ENCODE assay signal across 17 cellular contexts in the genomic region with DNA sequence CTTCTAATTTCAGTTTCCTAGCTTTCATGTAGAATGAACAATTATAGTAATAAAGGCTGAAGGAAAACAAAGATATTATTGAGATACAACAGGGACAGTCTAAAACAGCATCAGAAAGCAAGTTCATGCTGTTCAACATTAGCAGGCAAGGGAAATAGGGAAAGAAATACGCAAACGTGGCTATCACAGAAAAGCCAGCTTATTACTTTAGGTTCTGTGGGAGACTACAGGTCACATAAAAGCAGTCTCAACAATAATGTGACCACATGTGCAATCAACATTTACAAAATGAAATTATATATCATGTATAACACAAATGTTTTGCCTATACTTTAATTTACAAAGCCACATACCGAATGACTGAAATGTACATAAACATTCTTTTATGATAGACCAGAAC. TPM values are rescaled to one million over a fixed set of nuclear protein-coding genes. Genes with fewer than 3 reads are reported as not detected.
DNase-seq lines count a peak whose midpoint lies in the region; ATAC-seq, FAIRE-seq and TF ChIP-seq lines count a peak whose summit lies in the region.
"Had no signal": no experiment of that assay in that cellular context is flagged by ENCODE, and none has a peak within 500 bp of the region (broad histone marks: within the 10 kb centered on the region; RNA-seq: fewer than 3 reads in every experiment).

No MANE protein-coding gene starts in this region.

- TF ChIP-seq EP300 in GM12878 (IDR thresholded peaks at IDR 0.05; ENCODE audit: borderline replicate concordance in 1 of 2, control insufficient read depth in 1 of 2, low read depth in 2 of 2, low read length in 2 of 2) = no peak

- WGBS in GM12878 (ENCODE audit: insufficient coverage, insufficient replicate concordance, low lambda C conversion rate, missing lambda C conversion rate) = 99% methylated on average over 3 of the region's 3 CpGs

- no peak overlapping the region for H3K9ac ChIP-seq in GM12878 (ENCODE audit: control insufficient read depth, insufficient read depth, low read length)
- H3K9ac ChIP-seq: BLaER1 had no signal

- H3K4me1 ChIP-seq in A673 (ENCODE audit: insufficient read depth, low read length, poor library complexity, severe bottlenecking) = no peaks in the 10 kb centered on the region
- peaks cover 14% of the 10 kb centered on the region for H3K4me1 ChIP-seq in OCI-LY7 (ENCODE audit: insufficient read depth, low read length, poor library complexity, severe bottlenecking)
- H3K4me1 ChIP-seq in GM12878 (ENCODE audit: control insufficient read depth, insufficient read depth, low read length) = no peaks in the 10 kb centered on the region
- no peaks in the 10 kb centered on the region for H3K4me1 ChIP-seq in mucosa of descending colon (ENCODE audit: low read depth)

- FAIRE-seq in GM12878 (lab: Jason Lieb, UNC) (no peak), GM12892 (lab: Jason Lieb, UNC) (no peak)
- FAIRE-seq: A549 had no signal

- no peak for TF ChIP-seq RAD21 in GM12878 (IDR thresholded peaks at IDR 0.05; ENCODE audit: insufficient read depth, low read depth, low read length)

- H2AFZ ChIP-seq in OCI-LY7 (ENCODE audit: low read length) = no peak overlapping the region
- H2AFZ ChIP-seq in GM12878 (ENCODE audit: control insufficient read depth, low read depth, low read length) = no peak overlapping the region

- RAD21 ChIA-PET in GM12878 (lab: Charles Lee; ENCODE audit: unreplicated experiment) = no interaction called here

- POLR2A ChIA-PET in A673 (lab: Charles Lee; ENCODE audit: low non-redundant PET) (no interaction called here), OCI-LY7 (lab: Charles Lee) (interaction anchor here (1.1 kb wide), 1 partner anchor 44 kb away, joined by 4 read pairs; the partner anchor contains the start of gene PRR11), GM12878 (lab: Charles Lee) (no interaction called here)

- intact Hi-C loops in A673 (cut with micrococcal nuclease; ENCODE audit: unreplicated experiment) = no loop called here
- intact Hi-C loops in OCI-LY7 (cut with micrococcal nuclease; ENCODE audit: unreplicated experiment) = no loop called here
- intact Hi-C loops in GM12878 (cut with micrococcal nuclease; ENCODE audit: unreplicated experiment) = no loop called here
- intact Hi-C loops in mucosa of descending colon (cut with DNase I, micrococcal nuclease) = no loop called here

- H3K27ac ChIP-seq in A673 (ENCODE audit: low read depth, low read length, poor library complexity, severe bottlenecking) = no peak overlapping the region
- H3K27ac ChIP-seq in OCI-LY7 (ENCODE audit: low read depth, low read length, poor library complexity, severe bottlenecking) = no peak overlapping the region
- H3K27ac ChIP-seq in GM12878 (ENCODE audit: control insufficient read depth, insufficient read depth) = no peak overlapping the region
- H3K27ac ChIP-seq: 22Rv1, A549, BLaER1 had no signal

- H3K27me3 Mint-ChIP-seq in T-helper 2 cell treated with Interferon-gamma antibody and Interleukin-4, amounts not matched to agents 5 μg/mL and 100 μg/mL, for 36 hours (ENCODE audit: low read depth) = no peaks in the 10 kb centered on the region

- CTCF ChIA-PET in A673 (lab: Charles Lee) = no interaction called here
- CTCF ChIA-PET in OCI-LY7 (lab: Charles Lee; ENCODE audit: unreplicated experiment) = no interaction called here
- CTCF ChIA-PET in GM12878 (lab: Yijun Ruan, JAX) = interaction anchor here (1.0 to 1.4 kb wide), 2 partner anchors 17 to 100 kb away, joined by 3 to 4 read pairs; no protein-coding TSS in a partner anchor

- H3K4me3 Mint-ChIP-seq in T-helper 2 cell treated with Interferon-gamma antibody and Interleukin-4, amounts not matched to agents 5 μg/mL and 100 μg/mL, for 36 hours = no peak overlapping the region
- H3K4me3 Mint-ChIP-seq: CD14-positive monocyte; CD8-positive, alpha-beta T cell had no signal

- H3K9me3 Mint-ChIP-seq in T-helper 2 cell treated with Interferon-gamma antibody and Interleukin-4, amounts not matched to agents 5 μg/mL and 100 μg/mL, for 36 hours = no peaks in the 10 kb centered on the region
- H3K9me3 Mint-ChIP-seq: CD14-positive monocyte; CD8-positive, alpha-beta T cell had no signal

- TF ChIP-seq CTCF in A673 (conservative IDR thresholded peaks at IDR 0.05; ENCODE audit: low read depth, low read length) = no peak
- no peak for TF ChIP-seq CTCF in OCI-LY7 (conservative IDR thresholded peaks at IDR 0.05; ENCODE audit: low read length)
- no peak for TF ChIP-seq CTCF in GM12878 (IDR thresholded peaks at IDR 0.05 in 2 of 3, conservative IDR thresholded peaks at IDR 0.05 in 1 of 3; ENCODE audit: control insufficient read depth in 2 of 3, extremely low read depth in 1 of 3, insufficient read depth in 1 of 3, low read depth in 3 of 3, low read length in 3 of 3)
- no peak for TF ChIP-seq CTCF in mucosa of descending colon (IDR thresholded peaks at IDR 0.05)

- in situ Hi-C loops in GM12878 (cut with MboI) = no loop called here

- no peak for DNase-seq in T-helper 2 cell treated with Interferon-gamma antibody and Interleukin-4, amounts not matched to agents 5 μg/mL and 100 μg/mL, for 36 hours (ENCODE audit: low spot score)
- DNase-seq in T-helper 2 cell (no peak), A673 (ENCODE audit: low spot score) (no peak), OCI-LY7 (ENCODE audit: low spot score) (no peak), GM12878 (ENCODE audit: low read depth, low spot score) (no peak), GM12892 (ENCODE audit: insufficient read length) (no peak), mucosa of descending colon (no peak)
- DNase-seq: CD8-positive, alpha-beta T cell; DMS 273 treated with DMSO at 0.1 percent for 48 hours; GDM1; GOT3; H7 had no signal

- H3K4me2 ChIP-seq in OCI-LY7 (ENCODE audit: low read length) (no peak overlapping the region), GM12878 (ENCODE audit: control insufficient read depth, insufficient read depth) (no peak overlapping the region)
- H3K4me2 ChIP-seq: A549, BLaER1 had no signal

- BruUV-seq in A673 (replicated peaks; lab: Mats Ljungman, UMichigan) (TSS peak; percentile 37), OCI-LY7 (replicated peaks; lab: Mats Ljungman, UMichigan) (TSS peak; percentile 66), GM12878 (replicated peaks; lab: Mats Ljungman, UMichigan) (TSS peak; percentile 47)

- TF ChIP-seq POLR2A in GM12878 (IDR thresholded peaks at IDR 0.05; ENCODE audit: low read depth, low read length) = no peak
- no peak for TF ChIP-seq POLR2A in GM12892 (IDR thresholded peaks at IDR 0.05; ENCODE audit: low read depth, low read length)

- peak overlapping the region; percentile 53 for H3K27ac Mint-ChIP-seq in T-helper 2 cell treated with Interferon-gamma antibody and Interleukin-4, amounts not matched to agents 5 μg/mL and 100 μg/mL, for 36 hours
- H3K27ac Mint-ChIP-seq: CD8-positive, alpha-beta T cell had no signal

- H3K27me3 ChIP-seq in A673 (replicated peaks; ENCODE audit: insufficient read depth, low read depth, low read length, poor library complexity) = no peaks in the 10 kb centered on the region
- no peaks in the 10 kb centered on the region for H3K27me3 ChIP-seq in GM12878 (replicated peaks in 1 of 2; ENCODE audit: control insufficient read depth in 2 of 2, insufficient read depth in 2 of 2, low read length in 1 of 2)
- H3K27me3 ChIP-seq: BLaER1 had no signal

- H3K9me2 ChIP-seq in OCI-LY7 (ENCODE audit: insufficient read depth, low read length) = no peaks in the 10 kb centered on the region

- ATAC-seq in GM12878 (no peak), HG03280 (IDR thresholded peaks at IDR 0.05; ENCODE audit: unreplicated experiment) (no peak), mucosa of descending colon (no peak)
- ATAC-seq: A549; CD8-positive, alpha-beta T cell had no signal

- no peaks in the 10 kb centered on the region; the same call in 1 of the 2 replicates for H4K20me1 ChIP-seq in OCI-LY7 (ENCODE audit: insufficient read depth, low read length)
- no peaks in the 10 kb centered on the region for H4K20me1 ChIP-seq in GM12878 (ENCODE audit: control insufficient read depth, insufficient read depth)
- H4K20me1 ChIP-seq: BLaER1 had no signal

- H3K9me3 ChIP-seq in A673 (ENCODE audit: low read depth, low read length, poor library complexity, severe bottlenecking) (no peaks in the 10 kb centered on the region), OCI-LY7 (ENCODE audit: low read length) (no peaks in the 10 kb centered on the region), GM12878 (replicated peaks; ENCODE audit: control insufficient read depth, insufficient read depth, low read length) (no peaks in the 10 kb centered on the region), mucosa of descending colon (no peaks in the 10 kb centered on the region)
- H3K9me3 ChIP-seq: A549, BLaER1 had no signal

- peaks cover 28% of the 10 kb centered on the region for H3K4me1 Mint-ChIP-seq in T-helper 2 cell treated with Interferon-gamma antibody and Interleukin-4, amounts not matched to agents 5 μg/mL and 100 μg/mL, for 36 hours (ENCODE audit: low read depth)

- H3K79me2 ChIP-seq in OCI-LY7 (ENCODE audit: insufficient read depth, low read depth, low read length) = peaks cover 18% of the 10 kb centered on the region; the same call in 1 of the 2 replicates
- peaks cover 10% of the 10 kb centered on the region for H3K79me2 ChIP-seq in GM12878 (ENCODE audit: control insufficient read depth, insufficient read depth, low read length)

- peaks cover 40% of the 10 kb centered on the region for H3K36me3 Mint-ChIP-seq in T-helper 2 cell treated with Interferon-gamma antibody and Interleukin-4, amounts not matched to agents 5 μg/mL and 100 μg/mL, for 36 hours (ENCODE audit: low read depth)

- SMC1A ChIA-PET in GM12878 (lab: Charles Lee; ENCODE audit: uncharacterized antibody, unreplicated experiment) = interaction anchor here (0.6 to 2.0 kb wide), 3 partner anchors 24 to 554 kb away, joined by 3 to 5 read pairs (median 3); partner anchors contain the start of genes PRR11 and SKA2

- peaks cover 15% of the 10 kb centered on the region for H3K36me3 ChIP-seq in A673 (ENCODE audit: insufficient read depth, low read length, poor library complexity, severe bottlenecking)
- peaks cover 80% of the 10 kb centered on the region for H3K36me3 ChIP-seq in OCI-LY7 (ENCODE audit: insufficient read depth, low read length)
- H3K36me3 ChIP-seq in GM12878 (ENCODE audit: control insufficient read depth in 2 of 2, insufficient read depth in 2 of 2, low read length in 1 of 2) = peaks cover 0 to 10% of the 10 kb centered on the region in 2 experiments; a peak in 2 of 4 replicates
- H3K36me3 ChIP-seq in mucosa of descending colon (ENCODE audit: low read depth) = no peaks in the 10 kb centered on the region

- H3K4me3 ChIP-seq in A673 (ENCODE audit: low read depth, low read length, poor library complexity, severe bottlenecking) (no peak overlapping the region), OCI-LY7 (ENCODE audit: low read depth, low read length, poor library complexity, severe bottlenecking) (no peak overlapping the region), GM12878 (no peak overlapping the region), mucosa of descending colon (no peak overlapping the region)
- H3K4me3 ChIP-seq: A549, BLaER1 had no signal

RNA-seq across cellular contexts. Expression of gene TRIM37, which starts 4.9 kb away (rescaled TPM):
- total RNA-seq in A673 (2021) = 39.4 and 40.0 TPM in 2 replicates
- total RNA-seq in OCI-LY7 (2014; rRNA removed; shearing (Covaris generic)) = 32.7 and 35.4 TPM in 2 replicates
- total RNA-seq in OCI-LY7 (2022) = 22.4 and 27.9 TPM in 2 replicates
- total RNA-seq in GM12878 (2013; cell fraction: nucleolus; rRNA removed) = 38.9 and 39.3 TPM in 2 replicates
- total RNA-seq in GM12878 (2014; rRNA removed) = 17.7 and 19.7 TPM in 2 replicates
- total RNA-seq in GM12878 (2014; rRNA removed; fragmentation: Illumina TruSeq; extraction: Trizol) = 19.4 and 19.7 TPM in 2 replicates
- total RNA-seq in GM12878 (2021) = 17.9 and 20.6 TPM in 2 replicates
- polyA plus RNA-seq in GM12878 (2011; ENCODE audit: low read depth) = 8.1 TPM
- polyA plus RNA-seq in GM12878 (2011; rRNA removed) = 18.6 and 24.4 TPM in 2 replicates
- polyA plus RNA-seq in GM12878 (2011; cell fraction: cytosol; rRNA removed) = 8.0 and 8.8 TPM in 2 replicates
- polyA plus RNA-seq in GM12878 (2011; cell fraction: nucleus; rRNA removed) = 15.6 and 48.8 TPM in 2 replicates
- polyA plus RNA-seq in GM12878 (2012) = 6.8 and 7.0 TPM in 2 replicates
- 16.4 and 21.2 TPM in 2 replicates for polyA plus RNA-seq in GM12878 (2014; fragmentation: Illumina TruSeq; extraction: Trizol)
- polyA plus RNA-seq in GM12878 (2014; fragmentation: Nextera tagmentation; extraction: Ambion mirVana) = 1 to 10 TPM; 4.8 to 6.7 TPM
- polyA plus RNA-seq in GM12878 (2014; rRNA removed) = 11.7 and 13.3 TPM in 2 replicates
- polyA plus RNA-seq in GM12878 (2016; fragmentation: Nextera tagmentation; extraction: Ambion mirVana) = 10 to 100 TPM; 18.6 to 19.6 TPM
- 23.4 and 46.4 TPM in 2 replicates for polyA minus RNA-seq in GM12878 (2011; rRNA and poly(A)+ RNA removed)
- polyA minus RNA-seq in GM12878 (2011; cell fraction: cytosol; rRNA and poly(A)+ RNA removed) = 6.5 and 14.7 TPM in 2 replicates
- 33.1 and 38.7 TPM in 2 replicates for polyA minus RNA-seq in GM12878 (2011; cell fraction: nucleus; rRNA and poly(A)+ RNA removed)
- 8.8 TPM for polyA plus RNA-seq in GM12892 (2012; ENCODE audit: missing spikeins)
- total RNA-seq in mucosa of descending colon = 10 to 100 TPM; 11.4 to 24.6 (median 14.5) TPM

RNA-seq across cellular contexts. Expression of gene SKA2, which starts 43.4 kb away (rescaled TPM):
- total RNA-seq in A673 (2021) (127 and 158 TPM in 2 replicates), OCI-LY7 (2022) (106 and 117 TPM in 2 replicates), GM12878 (2014; rRNA removed) (57.8 and 59.5 TPM in 2 replicates), GM12878 (2014; rRNA removed; fragmentation: Illumina TruSeq; extraction: Trizol) (123 and 131 TPM in 2 replicates), GM12878 (2021) (65.9 and 66.8 TPM in 2 replicates), mucosa of descending colon (10 to 100 TPM; 15.7 to 30.0 (median 27.0) TPM)
- total RNA-seq in OCI-LY7 (2014; rRNA removed; shearing (Covaris generic)) = 82.5 and 106 TPM in 2 replicates
- total RNA-seq in GM12878 (2013; cell fraction: nucleolus; rRNA removed) = 9.8 and 11.1 TPM in 2 replicates
- polyA plus RNA-seq in GM12878 (2011; ENCODE audit: low read depth) = 63.5 TPM
- polyA plus RNA-seq in GM12878 (2011; rRNA removed) (40.3 and 72.1 TPM in 2 replicates), GM12878 (2014; fragmentation: Illumina TruSeq; extraction: Trizol) (137 and 168 TPM in 2 replicates), GM12878 (2014; fragmentation: Nextera tagmentation; extraction: Ambion mirVana) (100 to 1,000 TPM; 110 to 114 TPM), GM12878 (2014; rRNA removed) (71.4 and 82.5 TPM in 2 replicates), GM12878 (2016; fragmentation: Nextera tagmentation; extraction: Ambion mirVana) (100 to 1,000 TPM; 124 to 133 TPM)
- 14.0 and 17.8 TPM in 2 replicates for polyA plus RNA-seq in GM12878 (2011; cell fraction: cytosol; rRNA removed)
- polyA plus RNA-seq in GM12878 (2011; cell fraction: nucleus; rRNA removed) = 8.0 and 8.6 TPM in 2 replicates
- 56.2 and 87.0 TPM in 2 replicates for polyA plus RNA-seq in GM12878 (2012)
- polyA minus RNA-seq in GM12878 (2011; rRNA and poly(A)+ RNA removed) = 14.1 and 15.5 TPM in 2 replicates
- polyA minus RNA-seq in GM12878 (2011; cell fraction: cytosol; rRNA and poly(A)+ RNA removed) = 9.5 and 12.6 TPM in 2 replicates
- 6.2 and 18.9 TPM in 2 replicates for polyA minus RNA-seq in GM12878 (2011; cell fraction: nucleus; rRNA and poly(A)+ RNA removed)
- polyA plus RNA-seq in GM12892 (2012; ENCODE audit: missing spikeins) = 82.7 TPM

RNA-seq across cellular contexts. Expression of gene PRR11, which starts 44.0 kb away (rescaled TPM):
- 123 and 130 TPM in 2 replicates for total RNA-seq in A673 (2021)
- total RNA-seq in OCI-LY7 (2014; rRNA removed; shearing (Covaris generic)) = 21.9 and 27.3 TPM in 2 replicates
- total RNA-seq in OCI-LY7 (2022) = 106 and 123 TPM in 2 replicates
- total RNA-seq in GM12878 (2013; cell fraction: nucleolus; rRNA removed) = 9.7 and 11.0 TPM in 2 replicates
- 20.8 and 21.2 TPM in 2 replicates for total RNA-seq in GM12878 (2014; rRNA removed)
- 73.9 and 74.4 TPM in 2 replicates for total RNA-seq in GM12878 (2014; rRNA removed; fragmentation: Illumina TruSeq; extraction: Trizol)
- total RNA-seq in GM12878 (2021) = 51.3 and 54.0 TPM in 2 replicates
- polyA plus RNA-seq in GM12878 (2011; ENCODE audit: low read depth) = 18.2 TPM
- polyA plus RNA-seq in GM12878 (2011; rRNA removed) = 78.3 and 95.1 TPM in 2 replicates
- polyA plus RNA-seq in GM12878 (2011; cell fraction: cytosol; rRNA removed) = 60.4 and 69.0 TPM in 2 replicates
- polyA plus RNA-seq in GM12878 (2011; cell fraction: nucleus; rRNA removed) = 7.3 and 15.0 TPM in 2 replicates
- 35.8 and 40.1 TPM in 2 replicates for polyA plus RNA-seq in GM12878 (2012)
- 97.0 and 99.8 TPM in 2 replicates for polyA plus RNA-seq in GM12878 (2014; fragmentation: Illumina TruSeq; extraction: Trizol)
- polyA plus RNA-seq in GM12878 (2014; fragmentation: Nextera tagmentation; extraction: Ambion mirVana) = 10 to 100 TPM; 32.6 to 49.8 TPM
- 46.8 and 49.7 TPM in 2 replicates for polyA plus RNA-seq in GM12878 (2014; rRNA removed)
- polyA plus RNA-seq in GM12878 (2016; fragmentation: Nextera tagmentation; extraction: Ambion mirVana) = 10 to 100 TPM; 39.8 to 46.2 TPM
- polyA minus RNA-seq in GM12878 (2011; rRNA and poly(A)+ RNA removed) = 95.1 and 98.6 TPM in 2 replicates
- 39.4 and 48.4 TPM in 2 replicates for polyA minus RNA-seq in GM12878 (2011; cell fraction: cytosol; rRNA and poly(A)+ RNA removed)
- 5.8 and 8.9 TPM in 2 replicates for polyA minus RNA-seq in GM12878 (2011; cell fraction: nucleus; rRNA and poly(A)+ RNA removed)
- polyA plus RNA-seq in GM12892 (2012; ENCODE audit: missing spikeins) = 24.3 TPM
- 10 to 100 TPM in 1 of 3 donors, 1 to 10 TPM in 2; 2.0 to 17.3 (median 3.5) TPM for total RNA-seq in mucosa of descending colon
